8 cellular contexts compared by ENCODE assay signal in genomic region chr1:235127774-235128452, GRCh38. TPM values are rescaled to one million over a fixed set of nuclear protein-coding genes. Genes with fewer than 3 reads are reported as not detected.
DNase-seq lines count a peak whose midpoint lies in the region; ATAC-seq lines count a peak whose summit lies in the region.

No MANE protein-coding gene starts in this region.

- WGBS in right cardiac atrium, result under 1% methylated on average over 33 of the region's 33 CpGs

- H3K9me3 ChIP-seq in right cardiac atrium (ENCODE audit: control insufficient read depth, low read length) (no peaks in the 10 kb centered on the region), skeletal muscle tissue (ENCODE audit: control insufficient read depth in 3 of 3, low read length in 3 of 3) (no peaks in the 10 kb centered on the region)

- peak overlapping the region; percentile 77 for H3K4me3 ChIP-seq in right cardiac atrium (ENCODE audit: low read length)
- peak overlapping the region; percentile 81 to 99 (median 87) for H3K4me3 ChIP-seq in skeletal muscle tissue (ENCODE audit: low read length in 3 of 3)

- peaks cover 2 to 8% (median 4%) of the 10 kb centered on the region in 3 donors for H3K36me3 ChIP-seq in skeletal muscle tissue (ENCODE audit: control insufficient read depth in 3 of 3, insufficient read depth in 3 of 3, low read length in 3 of 3)

- H3K9ac ChIP-seq in skeletal muscle tissue (ENCODE audit: low read depth in 1 of 3, low read length in 3 of 3), result peak overlapping the region; percentile 92 to 99 (median 98)

- intact Hi-C loops in right cardiac atrium (cut with DNase I), result no loop called here

- peaks cover 2% of the 10 kb centered on the region for H3K4me1 ChIP-seq in right cardiac atrium (ENCODE audit: control insufficient read depth, insufficient read depth, low read length)
- H3K4me1 ChIP-seq in skeletal muscle tissue (ENCODE audit: control insufficient read depth in 3 of 3, insufficient read depth in 3 of 3, low read length in 3 of 3), result peaks cover 6 to 19% (median 11%) of the 10 kb centered on the region in 3 donors

- POLR2A ChIA-PET in activated CD4-positive, alpha-beta T cell treated with anti-CD3 and anti-CD28 coated beads, Interleukin-2, amount 10 ng/mL, durations not matched to agents 7 days and 5 days (lab: Charles Lee), result interaction anchor here (0.8 kb wide), 1 partner anchor 14 kb away, joined by 3 read pairs; no protein-coding TSS in a partner anchor

- peak in 1 of 2 donors; percentile 15 for ATAC-seq in right cardiac atrium

- H3K36me3 Mint-ChIP-seq in activated CD4-positive, alpha-beta T cell treated with anti-CD3 and anti-CD28 coated beads, Interleukin-2, amount 10 ng/mL, durations not matched to agents 7 days and 5 days (ENCODE audit: low read depth), result peaks cover 49% of the 10 kb centered on the region
- peaks cover 25% of the 10 kb centered on the region for H3K36me3 Mint-ChIP-seq in activated naive CD4-positive, alpha-beta T cell treated with anti-CD3 and anti-CD28 coated beads, Interleukin-2, amount 50 U/mL, for 24 hours

- peak overlapping the region; percentile 99 for H3K4me3 Mint-ChIP-seq in activated CD4-positive, alpha-beta T cell treated with anti-CD3 and anti-CD28 coated beads, Interleukin-2, amount 10 ng/mL, durations not matched to agents 7 days and 5 days
- peak overlapping the region; percentile 99 for H3K4me3 Mint-ChIP-seq in activated naive CD4-positive, alpha-beta T cell treated with anti-CD3 and anti-CD28 coated beads, Interleukin-2, amount 50 U/mL, for 24 hours

- H3K27me3 Mint-ChIP-seq in activated CD4-positive, alpha-beta T cell treated with anti-CD3 and anti-CD28 coated beads, Interleukin-2, amount 10 ng/mL, durations not matched to agents 7 days and 5 days, result no peaks in the 10 kb centered on the region
- no peaks in the 10 kb centered on the region for H3K27me3 Mint-ChIP-seq in activated naive CD4-positive, alpha-beta T cell treated with anti-CD3 and anti-CD28 coated beads, Interleukin-2, amount 50 U/mL, for 24 hours

- peaks cover 58% of the 10 kb centered on the region for H3K4me1 Mint-ChIP-seq in activated CD4-positive, alpha-beta T cell treated with anti-CD3 and anti-CD28 coated beads, Interleukin-2, amount 10 ng/mL, durations not matched to agents 7 days and 5 days
- H3K4me1 Mint-ChIP-seq in activated naive CD4-positive, alpha-beta T cell treated with anti-CD3 and anti-CD28 coated beads, Interleukin-2, amount 50 U/mL, for 24 hours, result peaks cover 45% of the 10 kb centered on the region

- peak overlapping the region; percentile 94 for H3K27ac ChIP-seq in right cardiac atrium (ENCODE audit: low read length)
- H3K27ac ChIP-seq in skeletal muscle tissue (ENCODE audit: low read depth, low read length), result peak overlapping the region; percentile 88

- no peaks in the 10 kb centered on the region for H3K27me3 ChIP-seq in right cardiac atrium (ENCODE audit: control insufficient read depth, insufficient read depth)
- H3K27me3 ChIP-seq in skeletal muscle tissue (ENCODE audit: control insufficient read depth in 3 of 3, insufficient read depth in 3 of 3, low read length in 3 of 3), result no peaks in the 10 kb centered on the region

- peak overlapping the region; percentile 99 for H3K27ac Mint-ChIP-seq in activated CD4-positive, alpha-beta T cell treated with anti-CD3 and anti-CD28 coated beads, Interleukin-2, amount 10 ng/mL, durations not matched to agents 7 days and 5 days
- peak overlapping the region; percentile 99 for H3K27ac Mint-ChIP-seq in activated naive CD4-positive, alpha-beta T cell treated with anti-CD3 and anti-CD28 coated beads, Interleukin-2, amount 50 U/mL, for 24 hours

- no peaks in the 10 kb centered on the region for H3K9me3 Mint-ChIP-seq in activated CD4-positive, alpha-beta T cell treated with anti-CD3 and anti-CD28 coated beads, Interleukin-2, amount 10 ng/mL, durations not matched to agents 7 days and 5 days
- H3K9me3 Mint-ChIP-seq in activated naive CD4-positive, alpha-beta T cell treated with anti-CD3 and anti-CD28 coated beads, Interleukin-2, amount 50 U/mL, for 24 hours, result no peaks in the 10 kb centered on the region

- CTCF ChIA-PET in activated CD4-positive, alpha-beta T cell treated with anti-CD3 and anti-CD28 coated beads, Interleukin-2, amount 10 ng/mL, durations not matched to agents 7 days and 5 days (lab: Charles Lee), result interaction anchor here (1.5 to 1.6 kb wide), 2 partner anchors 11 to 12 kb away, joined by 3 to 5 read pairs; no protein-coding TSS in a partner anchor

- peak; percentile 10 for DNase-seq in activated CD4-positive, alpha-beta T cell treated with anti-CD3 and anti-CD28 coated beads, Interleukin-2, amount 10 ng/mL, durations not matched to agents 7 days and 5 days
- no peak for DNase-seq in activated CD4-positive, alpha-beta T cell treated with anti-CD3 and anti-CD28 coated beads, Interleukin-2, amount 50 U/mL, for 4 hours
- no peak for DNase-seq in right cardiac atrium
- DNase-seq in GM19238 (ENCODE audit: insufficient read length, low spot score), result no peak
- DNase-seq in ureter (ENCODE audit: low spot score), result no peak
- no peak for DNase-seq in HT-29 (ENCODE audit: low spot score)

RNA-seq across cellular contexts. Expression of gene TOMM20, which starts 0.7 kb away (rescaled TPM):
- total RNA-seq in activated CD4-positive, alpha-beta T cell treated with anti-CD3 and anti-CD28 coated beads, Interleukin-2, amount 10 ng/mL, durations not matched to agents 7 days and 5 days, result 10 to 100 TPM; 52.5 to 71.5 TPM
- total RNA-seq in right cardiac atrium, result 100 to 1,000 TPM in 1 of 4 donors, 10 to 100 TPM in 3; 88.1 to 110 (median 96.4) TPM
- 66.3 TPM for polyA plus RNA-seq in right cardiac atrium
- 67.8 TPM for total RNA-seq in skeletal muscle tissue
- total RNA-seq in ureter, result 104 TPM
- 47.0 and 49.0 TPM in 2 replicates for total RNA-seq in HT-29 (2014; rRNA removed; shearing (Covaris generic))

RNA-seq across cellular contexts. Expression of gene RBM34, which starts 33.1 kb away (rescaled TPM):
- total RNA-seq in activated CD4-positive, alpha-beta T cell treated with anti-CD3 and anti-CD28 coated beads, Interleukin-2, amount 10 ng/mL, durations not matched to agents 7 days and 5 days, result 100 to 1,000 TPM; 112 to 116 TPM
- total RNA-seq in right cardiac atrium, result 10 to 100 TPM; 44.8 to 57.4 (median 53.8) TPM
- 60.3 TPM for polyA plus RNA-seq in right cardiac atrium
- 24.5 TPM for total RNA-seq in skeletal muscle tissue
- total RNA-seq in ureter, result 67.0 TPM
- total RNA-seq in HT-29 (2014; rRNA removed; shearing (Covaris generic)), result 34.9 and 43.7 TPM in 2 replicates
